13 cellular contexts compared by ENCODE assay signal in genomic region chr2:69625078-69625788, GRCh38. TPM values are rescaled to one million over a fixed set of nuclear protein-coding genes. Genes with fewer than 3 reads are reported as not detected.
DNase-seq lines count a peak whose midpoint lies in the region; ATAC-seq lines count a peak whose summit lies in the region.
"Had no signal": no experiment of that assay in that cellular context is flagged by ENCODE, and none has a peak within 500 bp of the region (broad histone marks: within the 10 kb centered on the region; RNA-seq: fewer than 3 reads in every experiment).

No MANE protein-coding gene starts in this region.

- H3K4me3 Mint-ChIP-seq in activated T-cell treated with anti-CD3 and anti-CD28 coated beads, Interleukin-2, amount 50 U/mL, for 4 hours, result no peak overlapping the region
- H3K4me3 Mint-ChIP-seq in stimulated activated effector memory CD8-positive, alpha-beta T cell treated with anti-CD3 and anti-CD28 coated beads, Interleukin-12 subunit alpha, Interleukin-12 subunit beta, amount 100 ng/mL, for 72 hours, result no peak overlapping the region
- H3K4me3 Mint-ChIP-seq in effector memory CD8-positive, alpha-beta T cell, result no peak overlapping the region

- DNase-seq in activated T-cell treated with anti-CD3 and anti-CD28 coated beads, Interleukin-2, amount 50 U/mL, for 4 hours, result no peak
- no peak for DNase-seq in activated T-cell treated with anti-CD3 and anti-CD28 coated beads, Interleukin-2, amount 50 U/mL, for 1 hour
- DNase-seq in RPMI7951 (ENCODE audit: low read depth) (peak; percentile 57), foreskin melanocyte (peak; percentile 75), H7 (no peak)
- DNase-seq in stimulated activated effector memory CD8-positive, alpha-beta T cell treated with anti-CD3 and anti-CD28 coated beads, Interleukin-12 subunit alpha, Interleukin-12 subunit beta, amount 100 ng/mL, for 72 hours (ENCODE audit: low spot score in 2 of 2), result no peak
- DNase-seq in effector memory CD8-positive, alpha-beta T cell, result no peak
- DNase-seq: amniotic stem cell; effector memory CD4-positive, alpha-beta T cell; kidney glomerular epithelial cell; stimulated activated CD4-positive, alpha-beta T cell treated with anti-CD3 and anti-CD28 coated beads, Interleukin-12 subunit alpha, Interleukin-12 subunit beta, amount 100 ng/mL, for 4 hours; T1000 had no signal

- no peak overlapping the region for H3K27ac Mint-ChIP-seq in stimulated activated effector memory CD8-positive, alpha-beta T cell treated with anti-CD3 and anti-CD28 coated beads, Interleukin-12 subunit alpha, Interleukin-12 subunit beta, amount 100 ng/mL, for 72 hours
- H3K27ac Mint-ChIP-seq in effector memory CD8-positive, alpha-beta T cell, result no peak overlapping the region

- no peaks in the 10 kb centered on the region for H3K36me3 ChIP-seq in H7 (replicated peaks; ENCODE audit: control insufficient read depth, insufficient read depth, low read length)

- peaks cover 3% of the 10 kb centered on the region for H3K36me3 Mint-ChIP-seq in activated T-cell treated with anti-CD3 and anti-CD28 coated beads, Interleukin-2, amount 50 U/mL, for 4 hours (ENCODE audit: insufficient read depth)
- no peaks in the 10 kb centered on the region for H3K36me3 Mint-ChIP-seq in stimulated activated effector memory CD8-positive, alpha-beta T cell treated with anti-CD3 and anti-CD28 coated beads, Interleukin-12 subunit alpha, Interleukin-12 subunit beta, amount 100 ng/mL, for 72 hours
- H3K36me3 Mint-ChIP-seq in effector memory CD8-positive, alpha-beta T cell (ENCODE audit: insufficient read depth), result no peaks in the 10 kb centered on the region

- no peaks in the 10 kb centered on the region for H3K9me3 Mint-ChIP-seq in activated T-cell treated with anti-CD3 and anti-CD28 coated beads, Interleukin-2, amount 50 U/mL, for 4 hours
- H3K9me3 Mint-ChIP-seq in stimulated activated effector memory CD8-positive, alpha-beta T cell treated with anti-CD3 and anti-CD28 coated beads, Interleukin-12 subunit alpha, Interleukin-12 subunit beta, amount 100 ng/mL, for 72 hours, result no peaks in the 10 kb centered on the region
- H3K9me3 Mint-ChIP-seq in effector memory CD8-positive, alpha-beta T cell, result no peaks in the 10 kb centered on the region

- H3K27me3 Mint-ChIP-seq in activated T-cell treated with anti-CD3 and anti-CD28 coated beads, Interleukin-2, amount 50 U/mL, for 4 hours (ENCODE audit: low read depth), result no peaks in the 10 kb centered on the region
- no peaks in the 10 kb centered on the region for H3K27me3 Mint-ChIP-seq in effector memory CD8-positive, alpha-beta T cell

- no peak overlapping the region for H3K4me3 ChIP-seq in H7 (ENCODE audit: insufficient read depth, low read depth, low read length)

- peaks cover 16% of the 10 kb centered on the region for H3K4me1 Mint-ChIP-seq in activated T-cell treated with anti-CD3 and anti-CD28 coated beads, Interleukin-2, amount 50 U/mL, for 4 hours (ENCODE audit: low read depth)
- H3K4me1 Mint-ChIP-seq in stimulated activated effector memory CD8-positive, alpha-beta T cell treated with anti-CD3 and anti-CD28 coated beads, Interleukin-12 subunit alpha, Interleukin-12 subunit beta, amount 100 ng/mL, for 72 hours, result peaks cover 10% of the 10 kb centered on the region
- peaks cover 4 to 14% of the 10 kb centered on the region in 2 donors for H3K4me1 Mint-ChIP-seq in effector memory CD8-positive, alpha-beta T cell (ENCODE audit: low read depth in 2 of 2)

- no peaks in the 10 kb centered on the region for H3K27me3 ChIP-seq in H7 (ENCODE audit: control insufficient read depth, insufficient read depth, low read length)

- peak; percentile 42 to 65 for ATAC-seq in activated T-cell treated with anti-CD3 and anti-CD28 coated beads, Interleukin-2, amount 50 U/mL, for 4 hours
- peak; percentile 56 for ATAC-seq in stimulated activated effector memory CD8-positive, alpha-beta T cell treated with anti-CD3 and anti-CD28 coated beads, Interleukin-12 subunit alpha, Interleukin-12 subunit beta, amount 100 ng/mL, for 72 hours
- ATAC-seq in effector memory CD8-positive, alpha-beta T cell (replicated peaks), result no peak
- no peak for ATAC-seq in GM21360 (IDR thresholded peaks at IDR 0.05; ENCODE audit: unreplicated experiment)

RNA-seq across cellular contexts. Expression of gene AAK1, which starts 18.3 kb away (rescaled TPM):
- total RNA-seq in activated T-cell treated with anti-CD3 and anti-CD28 coated beads, Interleukin-2, amount 50 U/mL, for 4 hours, result 10 to 100 TPM; 46.1 to 54.5 (median 51.6) TPM
- 33.9 and 44.0 TPM in 2 replicates for total RNA-seq in RPMI7951 (2014; rRNA removed; shearing (Covaris generic))
- 16.2 and 26.5 TPM in 2 replicates for total RNA-seq in H7 (2014; rRNA removed; shearing (Covaris generic))

Comparison
In these comparisons a context has a peak if more than half of its experiments do, and no peak if none do; other contexts are left out.
1. ATAC-seq: peak in activated T-cell treated with anti-CD3 and anti-CD28 coated beads, Interleukin-2, amount 50 U/mL, for 4 hours (2 of 2) and stimulated activated effector memory CD8-positive, alpha-beta T cell treated with anti-CD3 and anti-CD28 coated beads, Interleukin-12 subunit alpha, Interleukin-12 subunit beta, amount 100 ng/mL, for 72 hours (single experiment); none in effector memory CD8-positive, alpha-beta T cell (single experiment) and GM21360 (single experiment).
2. DNase-seq: peak in RPMI7951 (single experiment) and foreskin melanocyte (single experiment); none in activated T-cell treated with anti-CD3 and anti-CD28 coated beads, Interleukin-2, amount 50 U/mL, for 4 hours (single experiment), activated T-cell treated with anti-CD3 and anti-CD28 coated beads, Interleukin-2, amount 50 U/mL, for 1 hour (single experiment), stimulated activated effector memory CD8-positive, alpha-beta T cell treated with anti-CD3 and anti-CD28 coated beads, Interleukin-12 subunit alpha, Interleukin-12 subunit beta, amount 100 ng/mL, for 72 hours (0 of 2), effector memory CD8-positive, alpha-beta T cell (0 of 3) and H7 (single experiment).